1 cellular context compared by ENCODE assay signal in genomic region chr1:175920401-175920800, GRCh38.
A peak's percentile ranks its signal among the peaks of the same experiment; 100 is the strongest.
TF ChIP-seq lines count a peak whose summit lies in the region.

No MANE protein-coding gene starts in this region.

TF ChIP-seq in IMR-90, 13 proteins besides CTCF, POLR2A, EP300 and RAD21:
- no peak for TF ChIP-seq MXI1 (IDR thresholded peaks at IDR 0.05; ENCODE audit: borderline replicate concordance, low read depth, low read length)
- peak; percentile 55; the same call in 1 of the 2 replicates for TF ChIP-seq BHLHE40 (IDR thresholded peaks at IDR 0.05; ENCODE audit: low read depth, low read length)
